ENCODE assay signal across 1 cellular context in the genomic region with DNA sequence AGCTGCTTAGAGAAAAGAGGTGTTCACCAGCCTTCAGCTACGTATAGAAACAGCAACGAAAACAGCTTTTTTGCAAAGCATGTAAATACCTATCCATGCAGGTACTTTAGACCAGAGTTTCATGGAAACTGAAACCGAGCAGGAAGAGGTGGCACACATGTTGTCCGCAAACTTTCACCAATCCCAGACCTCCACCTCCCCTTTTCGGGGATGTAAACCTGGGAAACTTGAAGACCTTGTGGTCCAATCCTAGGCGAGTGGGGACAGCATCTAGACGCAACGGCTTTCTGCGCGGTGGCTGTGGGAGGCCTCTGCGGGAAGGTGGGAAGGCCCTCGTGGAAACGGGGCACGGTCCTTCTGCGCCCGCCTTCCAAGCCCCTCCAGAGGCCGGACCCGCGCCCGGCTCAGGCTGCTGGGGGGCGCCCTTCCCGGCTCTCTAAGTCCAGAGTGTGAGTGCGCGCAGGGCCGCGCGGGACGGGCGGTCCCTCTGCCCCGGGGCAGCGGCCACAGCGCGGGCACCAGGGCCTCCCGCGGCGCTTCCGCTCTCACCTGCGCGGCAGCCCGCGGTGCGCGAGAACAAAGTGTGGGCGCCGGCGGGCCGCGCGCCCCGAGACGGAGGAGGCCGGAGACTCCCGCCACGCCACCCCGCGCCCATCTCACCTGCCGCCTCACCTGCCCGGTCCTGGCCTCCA.
TF ChIP-seq lines count a peak whose summit lies in the region.

No MANE protein-coding gene starts in this region.

TF ChIP-seq in WTC11, 78 proteins besides CTCF, POLR2A, EP300 and RAD21 (continued from another document):
- TF ChIP-seq, protein P1, sequence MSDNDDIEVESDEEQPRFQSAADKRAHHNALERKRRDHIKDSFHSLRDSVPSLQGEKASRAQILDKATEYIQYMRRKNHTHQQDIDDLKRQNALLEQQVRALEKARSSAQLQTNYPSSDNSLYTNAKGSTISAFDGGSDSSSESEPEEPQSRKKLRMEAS (CRISPR knock-in tag; IDR thresholded peaks at IDR 0.05): no peak
- TF ChIP-seq, protein P2, sequence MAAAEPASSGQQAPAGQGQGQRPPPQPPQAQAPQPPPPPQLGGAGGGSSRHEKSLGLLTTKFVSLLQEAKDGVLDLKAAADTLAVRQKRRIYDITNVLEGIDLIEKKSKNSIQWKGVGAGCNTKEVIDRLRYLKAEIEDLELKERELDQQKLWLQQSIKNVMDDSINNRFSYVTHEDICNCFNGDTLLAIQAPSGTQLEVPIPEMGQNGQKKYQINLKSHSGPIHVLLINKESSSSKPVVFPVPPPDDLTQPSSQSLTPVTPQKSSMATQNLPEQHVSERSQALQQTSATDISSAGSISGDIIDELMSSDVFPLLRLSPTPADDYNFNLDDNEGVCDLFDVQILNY (CRISPR knock-in tag; IDR thresholded peaks at IDR 0.05): no peak
- TF ChIP-seq NFATC4 (CRISPR knock-in tag; IDR thresholded peaks at IDR 0.05) (no peak), ELF4 (CRISPR knock-in tag; IDR thresholded peaks at IDR 0.05; ENCODE audit: low read depth) (no peak), ETV6 (CRISPR knock-in tag; IDR thresholded peaks at IDR 0.05) (no peak), FOXJ3 (CRISPR knock-in tag; IDR thresholded peaks at IDR 0.05; ENCODE audit: borderline replicate concordance) (no peak)
